ENCODE assay signal across 8 cellular contexts in the genomic region with DNA sequence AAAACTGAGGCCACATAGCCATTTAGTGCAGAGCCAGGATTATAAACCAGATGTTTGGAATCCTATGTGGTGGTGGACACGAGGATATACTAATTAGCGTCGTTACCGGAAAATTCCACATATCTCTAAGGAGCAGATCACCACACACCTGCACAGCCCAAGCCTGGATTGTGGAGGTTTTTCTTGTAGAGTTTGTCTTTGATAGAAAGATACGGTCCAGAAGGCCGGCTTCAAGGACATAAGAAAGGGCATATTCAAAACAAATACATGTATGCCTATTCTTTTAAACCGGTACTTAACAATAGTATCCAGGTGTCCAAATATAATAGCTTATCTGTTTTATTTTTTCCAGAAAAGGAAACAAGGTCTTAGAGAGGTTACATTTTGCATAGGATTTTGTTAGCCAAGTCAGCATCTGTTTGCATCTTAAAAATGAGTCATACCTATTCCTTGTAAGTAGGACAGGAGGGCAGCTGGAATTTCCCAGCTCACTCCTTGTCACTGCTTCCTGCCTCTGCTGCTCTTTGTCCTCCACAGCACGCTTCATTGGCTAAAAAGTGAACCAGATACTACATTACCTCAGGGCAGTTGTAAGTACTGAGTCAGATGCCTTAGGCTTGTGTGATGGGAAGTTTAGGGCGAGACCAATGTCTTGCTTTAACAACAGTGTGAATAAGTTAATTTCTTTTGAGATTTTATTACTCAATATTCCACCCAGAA. TPM values are rescaled to one million over a fixed set of nuclear protein-coding genes. Genes with fewer than 3 reads are reported as not detected.
DNase-seq lines count a peak whose midpoint lies in the region; ATAC-seq, FAIRE-seq and TF ChIP-seq lines count a peak whose summit lies in the region.

No MANE protein-coding gene starts in this region.

- H3K4me3 Mint-ChIP-seq in endothelial cell (ENCODE audit: unreplicated experiment), result no peak overlapping the region

- H3K27ac ChIP-seq in RWPE1, result peak overlapping the region; percentile 94

- peak; percentile 92 for DNase-seq in GM04503 (ENCODE audit: low read depth)
- peak; percentile 80 for DNase-seq in H54 (ENCODE audit: insufficient read length, low spot score)
- DNase-seq in RWPE1 (ENCODE audit: low spot score), result peak; percentile 91
- DNase-seq in endothelial cell (ENCODE audit: low spot score), result no peak
- peak; percentile 8 for DNase-seq in occipital lobe (lab: John Stamatoyannopoulos, UW)
- DNase-seq in KBM-7, result no peak
- DNase-seq in NCI-H187 (lab: John Stamatoyannopoulos, UW), result no peak

- CTCF ChIA-PET in RWPE1 (lab: Yijun Ruan, JAX), result interaction anchor here (0.6 kb wide), 3 partner anchors 52 to 160 kb away, joined by 3 to 5 read pairs (median 3); no protein-coding TSS in a partner anchor

- no peaks in the 10 kb centered on the region for H3K27me3 Mint-ChIP-seq in endothelial cell (ENCODE audit: unreplicated experiment)

- no peaks in the 10 kb centered on the region for H3K36me3 Mint-ChIP-seq in endothelial cell (ENCODE audit: low read depth, unreplicated experiment)

- peaks cover 18% of the 10 kb centered on the region for H3K4me1 Mint-ChIP-seq in endothelial cell (ENCODE audit: unreplicated experiment)

- no peak for TF ChIP-seq POLR2A in H54 (IDR thresholded peaks at IDR 0.05; ENCODE audit: low read depth, low read length)

- peak overlapping the region; percentile 64 for H3K27ac Mint-ChIP-seq in endothelial cell (ENCODE audit: unreplicated experiment)

- no peak for TF ChIP-seq CTCF in RWPE1 (conservative IDR thresholded peaks at IDR 0.05; ENCODE audit: low read depth)
- no peak for TF ChIP-seq CTCF in endothelial cell (IDR thresholded peaks at IDR 0.05; ENCODE audit: unreplicated experiment)

- peak; percentile 100 for FAIRE-seq in H54 (lab: Jason Lieb, UNC)

- ATAC-seq in GM19324 (IDR thresholded peaks at IDR 0.05; ENCODE audit: low FRiP score, unreplicated experiment), result no peak

- in situ Hi-C loops in KBM-7 (cut with MboI; ENCODE audit: low pct_unique_long_range_greater_than_20kb, low sequenced_read_pairs), result no loop called here

- POLR2A ChIA-PET in RWPE1 (lab: Yijun Ruan, JAX; ENCODE audit: low non-redundant PET), result interaction anchor here (0.6 to 0.8 kb wide), 4 partner anchors 52 to 746 kb away, joined by 3 to 7 read pairs (median 4); a partner anchor contains a TSS

- H3K9me3 Mint-ChIP-seq in endothelial cell (ENCODE audit: unreplicated experiment), result no peaks in the 10 kb centered on the region

RNA-seq across cellular contexts. Expression of a gene that starts 3.6 kb away (rescaled TPM):
- total RNA-seq in endothelial cell (ENCODE audit: unreplicated experiment), result not detected
- 0.78 TPM for total RNA-seq in occipital lobe

Comparison
In these comparisons a context has a peak if more than half of its experiments do, and no peak if none do; other contexts are left out.
1. DNase-seq: peak in GM04503 (single experiment), H54 (single experiment), RWPE1 (single experiment) and occipital lobe (single experiment); none in endothelial cell (single experiment), KBM-7 (single experiment) and NCI-H187 (0 of 2).